13 cellular contexts compared by ENCODE assay signal in genomic region chr3:171352387-171352935, GRCh38.
"Had no signal": no experiment of that assay in that cellular context is flagged by ENCODE, and none has a peak within 500 bp of the region (broad histone marks: within the 10 kb centered on the region; RNA-seq: fewer than 3 reads in every experiment).

No MANE protein-coding gene starts in this region.

- H3K36me3 ChIP-seq: cardiac muscle cell, tibial nerve, uterus, WERI-Rb-1 had no signal

- DNase-seq: activated CD4-positive, alpha-beta T cell treated with anti-CD3 and anti-CD28 coated beads for 1 hour; activated CD4-positive, alpha-beta T cell treated with anti-CD3 and anti-CD28 coated beads, Interleukin-2, amount 50 U/mL, for 4 hours; activated gamma-delta T cell; endodermal cell; islet precursor cell; occipital lobe; stimulated activated CD4-positive, alpha-beta T cell treated with anti-CD3 and anti-CD28 coated beads, Interleukin-12 subunit alpha, Interleukin-12 subunit beta, amount 100 ng/mL, for 4 hours; stimulated activated naive CD4-positive, alpha-beta T cell treated with Interleukin-2 at 50 U/mL for 16 hours; T-helper 17 cell; WERI-Rb-1 had no signal

- ATAC-seq: T-helper 17 cell had no signal

- H3K4me3 ChIP-seq: cardiac muscle cell, tibial nerve, uterus had no signal

- H3K27me3 ChIP-seq: cardiac muscle cell, tibial nerve, uterus had no signal

- H3K9me3 ChIP-seq: tibial nerve, uterus had no signal

- H3K27ac ChIP-seq: tibial nerve, uterus, WERI-Rb-1 had no signal

- H3K4me1 ChIP-seq: uterus had no signal
